Comparison of ENCODE assay signal across 27 cellular contexts in the genomic region with DNA sequence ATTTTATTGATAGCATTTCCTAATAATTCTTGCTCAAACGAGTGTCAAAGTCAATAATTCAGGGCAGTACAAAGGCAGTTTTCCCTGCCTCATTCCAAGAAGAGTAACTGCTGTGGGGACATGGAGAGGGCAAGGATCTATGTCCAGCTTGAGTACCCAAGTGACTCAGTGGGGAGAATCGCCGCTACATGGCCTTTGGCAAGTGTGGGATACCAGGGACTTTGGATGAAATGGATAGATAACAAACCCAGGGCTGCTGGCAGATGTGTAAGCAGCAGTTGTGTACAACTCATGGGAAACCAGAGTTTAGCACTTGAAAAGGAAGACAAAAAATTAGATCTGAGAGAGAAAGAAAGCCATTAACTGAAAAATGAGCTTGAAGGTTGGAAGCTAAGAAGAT.
"Had no signal": no experiment of that assay in that cellular context is flagged by ENCODE, and none has a peak within 500 bp of the region (broad histone marks: within the 10 kb centered on the region; RNA-seq: fewer than 3 reads in every experiment).

No MANE protein-coding gene starts in this region.

- H3K36me3 ChIP-seq: colonic mucosa, esophagus muscularis mucosa, esophagus squamous epithelium, gastrocnemius medialis, gastroesophageal sphincter, heart left ventricle, heart right ventricle had no signal

- H3K9me3 ChIP-seq: colonic mucosa, esophagus muscularis mucosa, esophagus squamous epithelium, gastrocnemius medialis, gastroesophageal sphincter, heart right ventricle had no signal

- H3K4me3 ChIP-seq: colonic mucosa, dorsolateral prefrontal cortex, esophagus muscularis mucosa, esophagus squamous epithelium, gastrocnemius medialis, gastroesophageal sphincter, heart left ventricle, heart right ventricle had no signal

- H3K27me3 Mint-ChIP-seq: dendritic cell treated with granulocyte-macrophage colony-stimulating factor and Interleukin-4, amounts not matched to agents 40 ng/mL and 50 ng/mL, for 4 days had no signal

- H3K27ac Mint-ChIP-seq: dendritic cell treated with granulocyte-macrophage colony-stimulating factor and Interleukin-4, amounts not matched to agents 40 ng/mL and 50 ng/mL, for 4 days; endodermal cell had no signal

- H3K9me3 Mint-ChIP-seq: dendritic cell treated with granulocyte-macrophage colony-stimulating factor and Interleukin-4, amounts not matched to agents 40 ng/mL and 50 ng/mL, for 4 days; endodermal cell had no signal

- DNase-seq: colonic mucosa; cortex of kidney; dermis blood vessel endothelial cell; dorsolateral prefrontal cortex; effector CD4-positive, alpha-beta T cell; effector CD8-positive, alpha-beta T cell; effector memory CD4-positive, alpha-beta T cell; endodermal cell; erythroblast; esophagus squamous epithelium; foreskin fibroblast; foreskin keratinocyte; foreskin melanocyte; gastrocnemius medialis; glutamatergic neuron; head of caudate nucleus; heart left ventricle; heart right ventricle had no signal

- H3K4me3 Mint-ChIP-seq: dendritic cell treated with granulocyte-macrophage colony-stimulating factor and Interleukin-4, amounts not matched to agents 40 ng/mL and 50 ng/mL, for 4 days; endodermal cell had no signal

- H3K4me1 Mint-ChIP-seq: endodermal cell had no signal

- H3K27me3 ChIP-seq: colonic mucosa, dorsolateral prefrontal cortex, esophagus muscularis mucosa, esophagus squamous epithelium, foreskin keratinocyte, gastrocnemius medialis, gastroesophageal sphincter, heart left ventricle, heart right ventricle had no signal

- H3K4me1 ChIP-seq: colonic mucosa, esophagus muscularis mucosa, esophagus squamous epithelium, gastrocnemius medialis, gastroesophageal sphincter, heart left ventricle, heart right ventricle had no signal

- H3K27ac ChIP-seq: colonic mucosa, dorsolateral prefrontal cortex, epithelial cell of prostate, esophagus muscularis mucosa, esophagus squamous epithelium, foreskin keratinocyte, gastrocnemius medialis, gastroesophageal sphincter, heart left ventricle, heart right ventricle had no signal

- FAIRE-seq: colon, endometrium, endothelial cell of umbilical vein, frontal cortex had no signal

- ATAC-seq: esophagus mucosa, foreskin keratinocyte, gastrocnemius medialis, gastroesophageal sphincter, heart left ventricle, heart right ventricle had no signal
